ENCODE assay signal across 2 cellular contexts in genomic region chr5:95823738-95824609, GRCh38.
A peak's percentile ranks its signal among the peaks of the same experiment; 100 is the strongest.
TF ChIP-seq lines count a peak whose summit lies in the region.

No MANE protein-coding gene starts in this region.

TF ChIP-seq in HCT116, 20 proteins besides CTCF, POLR2A, EP300 and RAD21:
- TF ChIP-seq EZH2phosphoT487 (IDR thresholded peaks at IDR 0.05; ENCODE audit: borderline replicate concordance), result no peak
- TF ChIP-seq ATF3 (IDR thresholded peaks at IDR 0.05), result no peak
- no peak for TF ChIP-seq ZFX (IDR thresholded peaks at IDR 0.05)
- TF ChIP-seq SIN3A (IDR thresholded peaks at IDR 0.05; ENCODE audit: low read depth), result peak; percentile 60; the same call in 1 of the 2 replicates
- peak; percentile 89 for TF ChIP-seq SP1 (IDR thresholded peaks at IDR 0.05; ENCODE audit: low read depth)
- no peak for TF ChIP-seq EZH2 (IDR thresholded peaks at IDR 0.05)
- TF ChIP-seq EGR1 (IDR thresholded peaks at IDR 0.05; ENCODE audit: low read depth), result no peak
- peak; percentile 80 for TF ChIP-seq FOSL1 (IDR thresholded peaks at IDR 0.05; ENCODE audit: low read depth)
- TF ChIP-seq CEBPB (IDR thresholded peaks at IDR 0.05; ENCODE audit: low read depth), result peak; percentile 64
- TF ChIP-seq TCF7L2 (IDR thresholded peaks at IDR 0.05; ENCODE audit: borderline replicate concordance, extremely low read depth, insufficient read depth, insufficient read length), result peak; percentile 29
- peak; percentile 92 for TF ChIP-seq JUND (IDR thresholded peaks at IDR 0.05)
- TF ChIP-seq MAX (IDR thresholded peaks at IDR 0.05), result peak; percentile 78
- TF ChIP-seq POLR2AphosphoS5 (IDR thresholded peaks at IDR 0.05; ENCODE audit: low read depth, low read length), result peak; percentile 70
- peak; percentile 35 for TF ChIP-seq YY1 (IDR thresholded peaks at IDR 0.05; ENCODE audit: extremely low read depth, insufficient replicate concordance, low read depth, low read length)
- peak; percentile 9; the same call in 1 of the 2 replicates for TF ChIP-seq CBX3 (IDR thresholded peaks at IDR 0.05; ENCODE audit: low read depth)
- TF ChIP-seq ZNF274 (IDR thresholded peaks at IDR 0.05; ENCODE audit: low read depth, low read length), result no peak
- no peak for TF ChIP-seq REST (IDR thresholded peaks at IDR 0.05; ENCODE audit: low read depth)

TF ChIP-seq in endothelial cell of umbilical vein, 7 proteins besides CTCF, POLR2A, EP300 and RAD21:
- TF ChIP-seq MYC (IDR thresholded peaks at IDR 0.05; ENCODE audit: low read depth, low read length), result no peak
- TF ChIP-seq POLR2AphosphoS5 (IDR thresholded peaks at IDR 0.05; ENCODE audit: insufficient read depth, low read depth, low read length), result peak; percentile 52
- TF ChIP-seq GATA2 (IDR thresholded peaks at IDR 0.05; ENCODE audit: insufficient read depth, insufficient read length, low read depth, low read length), result peak; percentile 21
- peak; percentile 62 for TF ChIP-seq MAX (IDR thresholded peaks at IDR 0.05; ENCODE audit: insufficient read depth, insufficient read length)
- peak; percentile 75 for TF ChIP-seq FOS (IDR thresholded peaks at IDR 0.05; ENCODE audit: borderline replicate concordance, insufficient read depth, low read length)
- TF ChIP-seq EZH2 (IDR thresholded peaks at IDR 0.05; ENCODE audit: borderline replicate concordance, low read depth, low read length, severe bottlenecking), result no peak
- TF ChIP-seq JUN (IDR thresholded peaks at IDR 0.05; ENCODE audit: borderline replicate concordance, insufficient read depth, insufficient read length, low read depth), result peak; percentile 76
